17 cellular contexts compared by ENCODE assay signal in the genomic region with DNA sequence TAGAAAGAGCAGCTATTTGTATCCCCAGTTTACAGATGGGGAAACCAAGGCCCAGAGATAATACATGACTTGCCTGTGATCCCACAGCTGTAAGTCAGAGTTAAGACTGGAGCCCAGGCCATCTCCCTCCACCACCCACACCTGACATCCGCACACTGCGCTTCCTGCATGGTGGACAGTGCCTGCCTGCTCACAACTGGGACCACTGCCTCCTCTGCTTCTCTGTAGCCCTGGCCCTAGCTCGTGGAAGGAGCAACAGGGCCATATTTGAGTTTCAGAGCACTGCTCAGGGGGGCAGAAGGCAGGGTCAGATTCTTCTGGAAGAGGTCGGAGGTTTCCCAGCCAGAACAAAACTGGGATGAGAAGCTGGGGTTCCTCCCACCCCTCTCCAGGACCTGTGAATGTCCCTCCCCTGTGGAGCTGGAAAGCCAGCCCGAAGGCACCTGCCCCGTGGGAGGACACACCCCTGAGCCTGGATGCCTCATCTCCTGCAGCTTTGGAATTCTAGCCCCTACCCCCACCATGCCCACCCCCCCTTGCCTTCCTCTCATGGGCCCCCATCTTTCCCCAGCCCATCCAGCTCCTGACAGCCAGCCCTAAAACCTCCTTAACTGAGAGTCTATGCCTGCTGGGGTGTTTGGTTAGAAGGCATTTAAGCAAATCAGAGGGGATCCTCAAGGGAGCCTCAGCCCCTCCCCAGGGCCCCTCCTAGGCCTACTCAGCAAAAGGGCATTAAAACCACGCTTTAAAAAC.
DNase-seq lines count a peak whose midpoint lies in the region; ATAC-seq, FAIRE-seq and TF ChIP-seq lines count a peak whose summit lies in the region.
"Had no signal": no experiment of that assay in that cellular context is flagged by ENCODE, and none has a peak within 500 bp of the region (broad histone marks: within the 10 kb centered on the region; RNA-seq: fewer than 3 reads in every experiment).

No MANE protein-coding gene starts in this region.

- H3K9ac ChIP-seq in BLaER1: no peak overlapping the region

- H3K4me3 Mint-ChIP-seq in activated CD4-positive, alpha-beta memory T cell treated with anti-CD3 and anti-CD28 coated beads, Interleukin-2, amount 10 ng/mL, durations not matched to agents 7 days and 5 days: no peak overlapping the region
- no peak overlapping the region for H3K4me3 Mint-ChIP-seq in activated CD4-positive, alpha-beta memory T cell treated with anti-CD3 and anti-CD28 coated beads for 36 hours
- H3K4me3 Mint-ChIP-seq: CD14-positive monocyte had no signal

- H3K27ac ChIP-seq in BLaER1: no peak overlapping the region
- H3K27ac ChIP-seq in lung (ENCODE audit: low read depth in 1 of 2, low read length in 1 of 2): no peak overlapping the region
- H3K27ac ChIP-seq: 22Rv1 had no signal

- TF ChIP-seq CTCF in lung (IDR thresholded peaks at IDR 0.05; ENCODE audit: control extremely low read depth, extremely low read depth): no peak

- H3K4me2 ChIP-seq in BLaER1: peak overlapping the region; percentile 30; the same call in 1 of the 2 replicates

- POLR2A ChIA-PET in activated CD4-positive, alpha-beta memory T cell treated with anti-CD3 and anti-CD28 coated beads, Interleukin-2, amount 10 ng/mL, durations not matched to agents 7 days and 5 days (lab: Charles Lee): no interaction called here
- POLR2A ChIA-PET in activated CD4-positive, alpha-beta memory T cell treated with anti-CD3 and anti-CD28 coated beads for 36 hours (lab: Charles Lee): no interaction called here

- peaks cover 28% of the 10 kb centered on the region for H3K4me1 ChIP-seq in BLaER1
- H3K4me1 ChIP-seq in lung (ENCODE audit: control insufficient read depth in 2 of 2, insufficient read depth in 2 of 2, low read length in 2 of 2): no peaks in the 10 kb centered on the region

- intact Hi-C loops in activated CD4-positive, alpha-beta memory T cell treated with anti-CD3 and anti-CD28 coated beads for 36 hours (cut with micrococcal nuclease): no loop called here

- H3K36me3 ChIP-seq in BLaER1 (no peaks in the 10 kb centered on the region), lung (ENCODE audit: control insufficient read depth in 2 of 2, insufficient read depth in 2 of 2, low read length in 2 of 2) (no peaks in the 10 kb centered on the region)

- 72 to 73% methylated on average over 7 of the region's 7 CpGs for WGBS in lung, 2 donors

- H3K4me3 ChIP-seq in BLaER1: no peak overlapping the region
- H3K4me3 ChIP-seq in lung: no peak overlapping the region

- H4K20me1 ChIP-seq in BLaER1: no peaks in the 10 kb centered on the region

- H3K4me1 Mint-ChIP-seq in activated CD4-positive, alpha-beta memory T cell treated with anti-CD3 and anti-CD28 coated beads, Interleukin-2, amount 10 ng/mL, durations not matched to agents 7 days and 5 days: peaks cover 2% of the 10 kb centered on the region
- no peaks in the 10 kb centered on the region for H3K4me1 Mint-ChIP-seq in activated CD4-positive, alpha-beta memory T cell treated with anti-CD3 and anti-CD28 coated beads for 36 hours (ENCODE audit: low read depth)
- H3K4me1 Mint-ChIP-seq: CD14-positive monocyte had no signal

- CTCF ChIA-PET in activated CD4-positive, alpha-beta memory T cell treated with anti-CD3 and anti-CD28 coated beads, Interleukin-2, amount 10 ng/mL, durations not matched to agents 7 days and 5 days (lab: Charles Lee): no interaction called here
- CTCF ChIA-PET in activated CD4-positive, alpha-beta memory T cell treated with anti-CD3 and anti-CD28 coated beads for 36 hours (lab: Charles Lee): no interaction called here

- H3K27me3 ChIP-seq in BLaER1: no peaks in the 10 kb centered on the region
- H3K27me3 ChIP-seq in lung (ENCODE audit: control insufficient read depth, insufficient read depth): no peaks in the 10 kb centered on the region

- H3K9me3 ChIP-seq in BLaER1: no peaks in the 10 kb centered on the region; the same call in 1 of the 2 replicates
- H3K9me3 ChIP-seq in lung (ENCODE audit: control insufficient read depth in 2 of 2, insufficient read depth in 1 of 2, low read length in 1 of 2): no peaks in the 10 kb centered on the region

- FAIRE-seq in RCC 7860 (lab: Jason Lieb, UNC): no peak

- peaks cover 18% of the 10 kb centered on the region for H3K27me3 Mint-ChIP-seq in activated CD4-positive, alpha-beta memory T cell treated with anti-CD3 and anti-CD28 coated beads, Interleukin-2, amount 10 ng/mL, durations not matched to agents 7 days and 5 days
- H3K27me3 Mint-ChIP-seq in activated CD4-positive, alpha-beta memory T cell treated with anti-CD3 and anti-CD28 coated beads for 36 hours: peaks cover 17% of the 10 kb centered on the region

- no peak overlapping the region for H3K27ac Mint-ChIP-seq in activated CD4-positive, alpha-beta memory T cell treated with anti-CD3 and anti-CD28 coated beads, Interleukin-2, amount 10 ng/mL, durations not matched to agents 7 days and 5 days
- H3K27ac Mint-ChIP-seq in activated CD4-positive, alpha-beta memory T cell treated with anti-CD3 and anti-CD28 coated beads for 36 hours: no peak overlapping the region
- H3K27ac Mint-ChIP-seq: CD14-positive monocyte had no signal

- no peaks in the 10 kb centered on the region for H3K9me3 Mint-ChIP-seq in activated CD4-positive, alpha-beta memory T cell treated with anti-CD3 and anti-CD28 coated beads, Interleukin-2, amount 10 ng/mL, durations not matched to agents 7 days and 5 days
- no peaks in the 10 kb centered on the region for H3K9me3 Mint-ChIP-seq in activated CD4-positive, alpha-beta memory T cell treated with anti-CD3 and anti-CD28 coated beads for 36 hours

- no peaks in the 10 kb centered on the region for H3K36me3 Mint-ChIP-seq in activated CD4-positive, alpha-beta memory T cell treated with anti-CD3 and anti-CD28 coated beads, Interleukin-2, amount 10 ng/mL, durations not matched to agents 7 days and 5 days (ENCODE audit: low read depth)
- H3K36me3 Mint-ChIP-seq in activated CD4-positive, alpha-beta memory T cell treated with anti-CD3 and anti-CD28 coated beads for 36 hours: no peaks in the 10 kb centered on the region
- H3K36me3 Mint-ChIP-seq: CD14-positive monocyte had no signal

- peak; percentile 2 for DNase-seq in activated CD4-positive, alpha-beta memory T cell treated with anti-CD3 and anti-CD28 coated beads, Interleukin-2, amount 10 ng/mL, durations not matched to agents 7 days and 5 days
- no peak for DNase-seq in activated CD4-positive, alpha-beta memory T cell treated with anti-CD3 and anti-CD28 coated beads for 36 hours
- DNase-seq in NCI-H526 treated with DMSO at 0.1 percent for 48 hours (lab: John Stamatoyannopoulos, UW) (peak; percentile 14), lung (ENCODE audit: low spot score) (peak; percentile 22), RCC 7860 (ENCODE audit: low spot score) (no peak), globus pallidus (ENCODE audit: low spot score) (no peak), T-helper 1 cell (no peak)
- DNase-seq: AML-193, DMS79 treated with DMSO at 0.1 percent for 48 hours, NCI-H1694 treated with DMSO at 0.1 percent for 48 hours, NCI-H510A, NCI-H82, OCI-M1, SIG-M5 had no signal

- ATAC-seq in lung (ENCODE audit: insufficient read depth, low FRiP score): no peak

Comparison
In these comparisons a context has a peak if more than half of its experiments do, and no peak if none do; other contexts are left out.
1. DNase-seq: peak in activated CD4-positive, alpha-beta memory T cell treated with anti-CD3 and anti-CD28 coated beads, Interleukin-2, amount 10 ng/mL, durations not matched to agents 7 days and 5 days (single experiment), NCI-H526 treated with DMSO at 0.1 percent for 48 hours (single experiment) and lung (single experiment); none in activated CD4-positive, alpha-beta memory T cell treated with anti-CD3 and anti-CD28 coated beads for 36 hours (single experiment), RCC 7860 (single experiment), globus pallidus (single experiment) and T-helper 1 cell (0 of 5).